ENCODE assay signal across 25 cellular contexts in the genomic region with DNA sequence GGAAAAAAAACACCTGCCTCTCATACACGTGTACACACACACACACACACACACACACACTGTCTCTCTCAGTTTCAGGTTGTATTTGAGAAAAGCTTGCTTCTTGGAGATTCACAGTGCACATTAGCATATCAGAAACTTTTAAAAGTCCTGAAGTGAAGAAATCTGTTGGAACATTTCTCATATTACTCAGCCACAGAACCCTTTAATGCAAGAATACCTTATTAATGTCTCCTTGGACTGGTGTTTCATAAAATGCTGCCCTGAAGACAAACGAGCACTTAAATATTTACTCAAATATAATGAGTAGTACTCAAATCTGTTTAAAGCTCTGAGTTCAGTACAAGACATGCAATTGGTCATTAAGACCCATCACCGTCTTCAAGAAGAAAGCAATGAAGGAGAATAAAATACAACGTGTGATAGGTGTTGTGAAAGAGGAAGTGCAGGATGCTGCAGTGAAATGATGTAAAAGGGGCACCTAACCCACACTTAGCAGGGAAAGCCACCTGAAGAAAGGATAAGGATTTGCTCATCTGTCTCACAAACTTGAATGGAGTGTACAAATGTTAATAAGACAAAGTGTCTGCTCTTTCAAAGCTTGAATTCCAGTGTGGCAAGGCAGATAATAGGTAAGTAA. TPM values are rescaled to one million over a fixed set of nuclear protein-coding genes. Genes with fewer than 3 reads are reported as not detected.
DNase-seq lines count a peak whose midpoint lies in the region; ATAC-seq, FAIRE-seq and TF ChIP-seq lines count a peak whose summit lies in the region.
"Had no signal": no experiment of that assay in that cellular context is flagged by ENCODE, and none has a peak within 500 bp of the region (broad histone marks: within the 10 kb centered on the region; RNA-seq: fewer than 3 reads in every experiment).

No MANE protein-coding gene starts in this region.

- H3K9me3 ChIP-seq in IMR-90 (ENCODE audit: control insufficient read depth, insufficient read depth, low read length) (no peaks in the 10 kb centered on the region), astrocyte (ENCODE audit: insufficient read depth, low read depth, low read length) (no peaks in the 10 kb centered on the region), lower lobe of right lung (no peaks in the 10 kb centered on the region)
- H3K9me3 ChIP-seq: esophagus muscularis mucosa, SJSA1, tibial nerve had no signal

- intact Hi-C loops in IMR-90 (cut with micrococcal nuclease) (no loop called here), lower lobe of right lung (cut with DNase I) (no loop called here)

- peak overlapping the region; percentile 84 for H4K91ac ChIP-seq in IMR-90 (ENCODE audit: insufficient read depth, low read depth, low read length)

- no peak for TF ChIP-seq RAD21 in IMR-90 (IDR thresholded peaks at IDR 0.05; ENCODE audit: low read length)

- H3K79me2 ChIP-seq in astrocyte (ENCODE audit: insufficient read depth, low read length), result no peaks in the 10 kb centered on the region

- peak overlapping the region; percentile 66; the same call in 1 of the 2 replicates for H3K14ac ChIP-seq in IMR-90 (replicated peaks; ENCODE audit: low read depth, low read length)

- H3K36me3 ChIP-seq in IMR-90 (ENCODE audit: control insufficient read depth, insufficient read depth, low read length) (no peaks in the 10 kb centered on the region), astrocyte (ENCODE audit: insufficient read depth, low read length) (no peaks in the 10 kb centered on the region), lower lobe of right lung (no peaks in the 10 kb centered on the region)
- H3K36me3 ChIP-seq: esophagus muscularis mucosa, SJSA1, tibial nerve had no signal

- H2BK5ac ChIP-seq in IMR-90 (ENCODE audit: low read depth, low read length, poor library complexity, severe bottlenecking), result peak overlapping the region; percentile 83

- H3K79me1 ChIP-seq in IMR-90 (ENCODE audit: low read depth in 1 of 2, low read length in 2 of 2), result peaks cover 38 to 65% of the 10 kb centered on the region in 2 experiments

- peak overlapping the region; percentile 86 for H3K4ac ChIP-seq in IMR-90 (ENCODE audit: low read depth, low read length)

- no TSS peak for BruUV-seq in IMR-90 (replicated peaks; lab: Mats Ljungman, UMichigan)

- H3K23ac ChIP-seq in IMR-90 (ENCODE audit: low read depth, low read length), result peak overlapping the region; percentile 89; the same call in 1 of the 2 replicates

- H2AFZ ChIP-seq in IMR-90 (replicated peaks; ENCODE audit: low read length, poor library complexity) (no peak overlapping the region), astrocyte (ENCODE audit: low read depth, low read length) (no peak overlapping the region)

- peak overlapping the region; percentile 76; the same call in 1 of the 2 replicates for H3K18ac ChIP-seq in IMR-90 (ENCODE audit: low read depth, low read length)

- CTCF ChIA-PET in IMR-90 (lab: Yijun Ruan, JAX), result interaction anchor here (1.0 to 1.1 kb wide), 2 partner anchors 23 to 108 kb away, joined by 3 read pairs; no protein-coding TSS in a partner anchor

- in situ Hi-C loops in IMR-90 (cut with MboI; ENCODE audit: low sequenced_read_pairs), result no loop called here

- peak overlapping the region; percentile 73; the same call in 1 of the 2 replicates for H2AK5ac ChIP-seq in IMR-90 (ENCODE audit: low read depth, low read length)

- DNase-seq in ELR (ENCODE audit: low read depth), result peak; percentile 56
- DNase-seq in IMR-90, result peak; percentile 52
- no peak for DNase-seq in astrocyte (ENCODE audit: low read depth)
- peak in 1 of 2 donors; percentile 2 for DNase-seq in memory B cell (ENCODE audit: low spot score in 2 of 2)
- DNase-seq in lower lobe of right lung, result no peak
- no peak for DNase-seq in LoVo (ENCODE audit: low spot score)
- DNase-seq: activated CD4-positive, alpha-beta memory T cell treated with anti-CD3 and anti-CD28 coated beads, Interleukin-2, amount 10 ng/mL, durations not matched to agents 7 days and 5 days; activated CD4-positive, CD25-positive, alpha-beta regulatory T cell; activated naive CD4-positive, alpha-beta T cell treated with Interleukin-2 at 50 U/mL for 16 hours; aorta; CD8-positive, alpha-beta memory T cell; effector memory CD4-positive, alpha-beta T cell; glutamatergic neuron; NCI-H1694; NCI-H774; stimulated activated naive CD8-positive, alpha-beta T cell treated with anti-CD3 and anti-CD28 coated beads, Interleukin-15, Interleukin-2, amounts not matched to agents 100 U/mL and 50 U/mL, for 24 hours had no signal

- H3K4me1 Mint-ChIP-seq in astrocyte (ENCODE audit: low read depth, unreplicated experiment) (peaks cover 15% of the 10 kb centered on the region), memory B cell (peaks cover 7% of the 10 kb centered on the region)
- H3K4me1 Mint-ChIP-seq: CD8-positive, alpha-beta memory T cell; neural crest cell had no signal

- H3K27me3 Mint-ChIP-seq in astrocyte (ENCODE audit: low read depth, unreplicated experiment), result no peaks in the 10 kb centered on the region
- H3K27me3 Mint-ChIP-seq in memory B cell, result peaks cover 12% of the 10 kb centered on the region

- TF ChIP-seq POLR2A in IMR-90 (IDR thresholded peaks at IDR 0.05; ENCODE audit: low read depth, low read length), result no peak

- peak overlapping the region; percentile 93 for H2BK120ac ChIP-seq in IMR-90 (ENCODE audit: low read depth, low read length)

- no peaks in the 10 kb centered on the region for H3K9me3 Mint-ChIP-seq in astrocyte (ENCODE audit: unreplicated experiment)
- no peaks in the 10 kb centered on the region for H3K9me3 Mint-ChIP-seq in memory B cell
- H3K9me3 Mint-ChIP-seq: activated CD4-positive, alpha-beta memory T cell treated with anti-CD3 and anti-CD28 coated beads, Interleukin-2, amount 10 ng/mL, durations not matched to agents 7 days and 5 days; CD8-positive, alpha-beta memory T cell; neural crest cell; T-helper 2 cell treated with Interferon-gamma antibody and Interleukin-4, amounts not matched to agents 5 μg/mL and 100 μg/mL, for 36 hours had no signal

- H3K4me3 ChIP-seq in IMR-90 (ENCODE audit: insufficient read depth, low read depth, low read length), result no peak overlapping the region
- H3K4me3 ChIP-seq in astrocyte (ENCODE audit: insufficient read depth, low read depth, low read length), result no peak overlapping the region
- H3K4me3 ChIP-seq in lower lobe of right lung, result no peak overlapping the region
- H3K4me3 ChIP-seq: esophagus muscularis mucosa, SJSA1, skin epidermis, tibial nerve had no signal

- H2BK20ac ChIP-seq in IMR-90 (ENCODE audit: low read depth, low read length), result peak overlapping the region; percentile 91; the same call in 1 of the 2 replicates

- H3K9ac ChIP-seq in IMR-90 (ENCODE audit: low read depth, low read length) (peak overlapping the region; percentile 33; the same call in 1 of the 2 replicates), astrocyte (ENCODE audit: low read length) (no peak overlapping the region)

- no peak overlapping the region for H3K56ac ChIP-seq in IMR-90 (ENCODE audit: extremely low read depth, insufficient read depth, low read length)

- no peaks in the 10 kb centered on the region for H4K20me1 ChIP-seq in IMR-90 (ENCODE audit: insufficient read depth, low read length)
- no peaks in the 10 kb centered on the region for H4K20me1 ChIP-seq in astrocyte (ENCODE audit: insufficient read depth, low read length)

- H4K8ac ChIP-seq in IMR-90 (ENCODE audit: low read depth in 2 of 2, low read length in 2 of 2), result peak overlapping the region; percentile 26 to 90; a peak in 3 of 4 replicates

- H3K4me3 Mint-ChIP-seq in astrocyte (ENCODE audit: unreplicated experiment), result no peak overlapping the region
- H3K4me3 Mint-ChIP-seq in memory B cell, result no peak overlapping the region
- H3K4me3 Mint-ChIP-seq: activated CD4-positive, alpha-beta memory T cell treated with anti-CD3 and anti-CD28 coated beads, Interleukin-2, amount 10 ng/mL, durations not matched to agents 7 days and 5 days; CD8-positive, alpha-beta memory T cell; neural crest cell; T-helper 2 cell treated with Interferon-gamma antibody and Interleukin-4, amounts not matched to agents 5 μg/mL and 100 μg/mL, for 36 hours had no signal

- H3K27ac Mint-ChIP-seq in astrocyte (ENCODE audit: unreplicated experiment) (no peak overlapping the region), memory B cell (no peak overlapping the region)
- H3K27ac Mint-ChIP-seq: activated CD4-positive, alpha-beta memory T cell treated with anti-CD3 and anti-CD28 coated beads, Interleukin-2, amount 10 ng/mL, durations not matched to agents 7 days and 5 days; CD8-positive, alpha-beta memory T cell; T-helper 2 cell treated with Interferon-gamma antibody and Interleukin-4, amounts not matched to agents 5 μg/mL and 100 μg/mL, for 36 hours had no signal

- peak overlapping the region; percentile 50; the same call in 1 of the 2 replicates for H4K5ac ChIP-seq in IMR-90 (ENCODE audit: low read depth, low read length)

- FAIRE-seq in astrocyte (lab: Jason Lieb, UNC), result no peak
- FAIRE-seq: GM18507, RCC 7860 had no signal

- H3K4me2 ChIP-seq in IMR-90 (ENCODE audit: low read depth, low read length), result peak overlapping the region; percentile 69
- peak overlapping the region; percentile 55 for H3K4me2 ChIP-seq in astrocyte (ENCODE audit: low read length)

- peak overlapping the region; percentile 68; the same call in 1 of the 3 replicates for H2BK15ac ChIP-seq in IMR-90 (ENCODE audit: low read depth, low read length)

- WGBS in IMR-90 (ENCODE audit: extremely low coverage in 2 of 2, insufficient read length in 1 of 2), 2 experiments, result no CpG with 5 or more reads among the region's 4 CpGs

- no peak overlapping the region for H2AK9ac ChIP-seq in IMR-90 (replicated peaks; ENCODE audit: low read depth, low read length, poor library complexity)

- H3K27ac ChIP-seq in IMR-90 (ENCODE audit: insufficient read depth, low read length) (no peak overlapping the region), astrocyte (ENCODE audit: low read depth, low read length) (no peak overlapping the region), lower lobe of right lung (no peak overlapping the region)
- H3K27ac ChIP-seq: SJSA1, skin epidermis, tibial nerve had no signal

- peaks cover 18% of the 10 kb centered on the region for H3K9me1 ChIP-seq in IMR-90 (ENCODE audit: insufficient read depth, low read length)

- H3K36me3 Mint-ChIP-seq in astrocyte (ENCODE audit: low read depth, unreplicated experiment), result peaks cover 2% of the 10 kb centered on the region
- H3K36me3 Mint-ChIP-seq in memory B cell, result no peaks in the 10 kb centered on the region
- H3K36me3 Mint-ChIP-seq: CD8-positive, alpha-beta memory T cell had no signal

- dilution Hi-C loops in IMR-90 (cut with HindIII; ENCODE audit: low sequenced_read_pairs, unreplicated experiment), result no loop called here

- POLR2A ChIA-PET in IMR-90 (lab: Charles Lee; ENCODE audit: unreplicated experiment), result no interaction called here

- H3K4me1 ChIP-seq in IMR-90 (ENCODE audit: control insufficient read depth, insufficient read depth, low read length), result peaks cover 18% of the 10 kb centered on the region
- peaks cover 29% of the 10 kb centered on the region for H3K4me1 ChIP-seq in astrocyte (ENCODE audit: insufficient read depth, low read length)
- no peaks in the 10 kb centered on the region for H3K4me1 ChIP-seq in lower lobe of right lung
- H3K4me1 ChIP-seq: tibial nerve had no signal

- TF ChIP-seq CTCF in IMR-90 (conservative IDR thresholded peaks at IDR 0.05; ENCODE audit: low read depth, low read length) (no peak), astrocyte (IDR thresholded peaks at IDR 0.05; ENCODE audit: insufficient read depth, low read depth, low read length) (no peak), lower lobe of right lung (IDR thresholded peaks at IDR 0.05) (no peak)

- peak; percentile 30 for ATAC-seq in IMR-90 (ENCODE audit: low read depth)
- ATAC-seq in memory B cell (ENCODE audit: low read depth), result peak; percentile 76
- no peak for ATAC-seq in lower lobe of right lung
- ATAC-seq in HG02678 (IDR thresholded peaks at IDR 0.05; ENCODE audit: unreplicated experiment), result no peak
- ATAC-seq: stimulated activated naive CD8-positive, alpha-beta T cell treated with anti-CD3 and anti-CD28 coated beads, Interleukin-15, Interleukin-2, amounts not matched to agents 100 U/mL and 50 U/mL, for 24 hours had no signal

- H3K27me3 ChIP-seq in IMR-90 (ENCODE audit: control insufficient read depth, insufficient read depth, low read length) (no peaks in the 10 kb centered on the region), astrocyte (ENCODE audit: insufficient read depth, low read length) (no peaks in the 10 kb centered on the region), lower lobe of right lung (ENCODE audit: low read depth) (no peaks in the 10 kb centered on the region)
- H3K27me3 ChIP-seq: esophagus muscularis mucosa, SJSA1, tibial nerve had no signal

RNA-seq across cellular contexts. Expression of a gene that starts 57.0 kb away (rescaled TPM):
- total RNA-seq in IMR-90 (2012; rRNA removed) (10.8 and 11.3 TPM in 2 replicates), astrocyte (6.2 and 6.9 TPM in 2 replicates), lower lobe of right lung (2.9 TPM)
- polyA plus RNA-seq in IMR-90 (2012; rRNA removed), result 13.2 and 15.5 TPM in 2 replicates
- 7.1 and 9.1 TPM in 2 replicates for polyA plus RNA-seq in IMR-90 (2012; cell fraction: cytosol; rRNA removed)
- 28.7 and 33.6 TPM in 2 replicates for polyA plus RNA-seq in IMR-90 (2012; cell fraction: nucleus; rRNA removed; ENCODE audit: low replicate concordance)
- total RNA-seq: CD8-positive, alpha-beta memory T cell had no signal
- polyA plus RNA-seq: CD8-positive, alpha-beta memory T cell had no signal

Comparison
In these comparisons a context has a peak if more than half of its experiments do, and no peak if none do; other contexts are left out.
1. DNase-seq: peak in ELR (single experiment) and IMR-90 (single experiment); none in astrocyte (single experiment), lower lobe of right lung (single experiment) and LoVo (single experiment).
2. ATAC-seq: peak in IMR-90 (single experiment) and memory B cell (single experiment); none in lower lobe of right lung (0 of 2) and HG02678 (single experiment).